1 cellular context compared by ENCODE assay signal in genomic region chr9:113654605-113655193, GRCh38.
TF ChIP-seq lines count a peak whose summit lies in the region.

No MANE protein-coding gene starts in this region.

TF ChIP-seq in SK-N-SH treated with all-trans-retinoic acid at 6 μM for 48 hours, 23 proteins besides CTCF, POLR2A, EP300 and RAD21 (continued from another document):
- TF ChIP-seq CSRNP3 (CRISPR knock-in tag; IDR thresholded peaks at IDR 0.05) = no peak
- TF ChIP-seq ISL1 (CRISPR knock-in tag; IDR thresholded peaks at IDR 0.05) = no peak
